Comparison of ENCODE assay signal across 17 cellular contexts in genomic region chr15:94177112-94177511, GRCh38. TPM values are rescaled to one million over a fixed set of nuclear protein-coding genes. Genes with fewer than 3 reads are reported as not detected.
DNase-seq lines count a peak whose midpoint lies in the region; ATAC-seq and TF ChIP-seq lines count a peak whose summit lies in the region.
"Had no signal": no experiment of that assay in that cellular context is flagged by ENCODE, and none has a peak within 500 bp of the region (broad histone marks: within the 10 kb centered on the region; RNA-seq: fewer than 3 reads in every experiment).

No MANE protein-coding gene starts in this region.

- H3K27me3 ChIP-seq in PC-3 (ENCODE audit: low read length) (no peaks in the 10 kb centered on the region), mammary epithelial cell (ENCODE audit: insufficient read depth, low read length) (no peaks in the 10 kb centered on the region), neutrophil (no peaks in the 10 kb centered on the region)
- H3K27me3 ChIP-seq: pancreas had no signal

- no peak overlapping the region for H3K4me3 Mint-ChIP-seq in activated naive CD4-positive, alpha-beta T cell treated with anti-CD3 and anti-CD28 coated beads, Interleukin-2, amount 50 U/mL, for 24 hours
- H3K4me3 Mint-ChIP-seq: activated CD4-positive, alpha-beta T cell treated with anti-CD3 and anti-CD28 coated beads, Interleukin-2, amount 10 ng/mL, durations not matched to agents 7 days and 5 days; GM23338 had no signal

- DNase-seq in activated naive CD4-positive, alpha-beta T cell treated with anti-CD3 and anti-CD28 coated beads, Interleukin-2, amount 50 U/mL, for 16 hours = no peak
- DNase-seq in PC-3 (peak; percentile 30), mammary epithelial cell (peak; percentile 66), omental fat pad (ENCODE audit: low spot score) (no peak), hippocampal formation (lab: John Stamatoyannopoulos, UW) (no peak)
- DNase-seq in stimulated activated CD4-positive, alpha-beta T cell treated with anti-CD3 and anti-CD28 coated beads, Interleukin-2, amount 100 ng/mL, for 48 hours = no peak
- DNase-seq: activated CD4-positive, alpha-beta T cell treated with anti-CD3 and anti-CD28 coated beads, Interleukin-2, amount 10 ng/mL, durations not matched to agents 7 days and 5 days; effector memory CD4-positive, alpha-beta T cell; NCI-H1694 treated with DMSO at 0.1 percent for 48 hours; NCI-H526; pancreas; RPMI8226 had no signal

- H3K9me3 ChIP-seq in PC-3 (ENCODE audit: low read length) = no peaks in the 10 kb centered on the region
- H3K9me3 ChIP-seq in mammary epithelial cell (replicated peaks; ENCODE audit: insufficient read depth, low read length) = no peaks in the 10 kb centered on the region
- no peaks in the 10 kb centered on the region for H3K9me3 ChIP-seq in neutrophil
- H3K9me3 ChIP-seq: pancreas had no signal

- no peaks in the 10 kb centered on the region for H3K79me2 ChIP-seq in PC-3 (ENCODE audit: low read length)
- no peaks in the 10 kb centered on the region for H3K79me2 ChIP-seq in mammary epithelial cell (ENCODE audit: insufficient read depth, low read length)

- H3K36me3 ChIP-seq in PC-3 (ENCODE audit: low read depth, low read length) (no peaks in the 10 kb centered on the region), mammary epithelial cell (ENCODE audit: insufficient read depth, low read length) (no peaks in the 10 kb centered on the region), neutrophil (no peaks in the 10 kb centered on the region)
- H3K36me3 ChIP-seq: pancreas had no signal

- H3K36me3 Mint-ChIP-seq in activated naive CD4-positive, alpha-beta T cell treated with anti-CD3 and anti-CD28 coated beads, Interleukin-2, amount 50 U/mL, for 24 hours = no peaks in the 10 kb centered on the region

- in situ Hi-C loops in mammary epithelial cell (cut with MboI; ENCODE audit: low sequenced_read_pairs in 2 of 2) = loop anchor here in 1 of 2 donors (10.0 kb wide), 1 partner anchor 58 kb away; the partner anchor contains the start of gene MCTP2

- H3K4me1 ChIP-seq in PC-3 (ENCODE audit: insufficient read depth, low read length) (0 out of 2 replicates have a peak, but pooled peaks cover 4% of the 10 kb centered on the region), mammary epithelial cell (ENCODE audit: insufficient read depth, low read length) (peaks cover 15% of the 10 kb centered on the region), neutrophil (ENCODE audit: control insufficient read depth in 1 of 2, insufficient read depth in 1 of 2, low read depth in 1 of 2, low read length in 1 of 2) (peaks cover 45 to 53% of the 10 kb centered on the region in 2 experiments)
- H3K4me1 ChIP-seq: pancreas had no signal

- H3F3A ChIP-seq in PC-3 (ENCODE audit: low read length, unreplicated experiment) = no peaks in the 10 kb centered on the region

- no peak overlapping the region for H2AFZ ChIP-seq in PC-3 (ENCODE audit: low read length)
- H2AFZ ChIP-seq in mammary epithelial cell (ENCODE audit: low read depth, low read length) = no peak overlapping the region
- H2AFZ ChIP-seq: GM23338 had no signal

- H3K27me3 Mint-ChIP-seq in activated naive CD4-positive, alpha-beta T cell treated with anti-CD3 and anti-CD28 coated beads, Interleukin-2, amount 50 U/mL, for 24 hours = peaks cover 2% of the 10 kb centered on the region

- peaks cover 16% of the 10 kb centered on the region for H3K4me1 Mint-ChIP-seq in activated naive CD4-positive, alpha-beta T cell treated with anti-CD3 and anti-CD28 coated beads, Interleukin-2, amount 50 U/mL, for 24 hours
- H3K4me1 Mint-ChIP-seq: GM23338 had no signal

- TF ChIP-seq CTCF in PC-3 (conservative IDR thresholded peaks at IDR 0.05; ENCODE audit: low read depth, low read length) (no peak), mammary epithelial cell (conservative IDR thresholded peaks at IDR 0.05 in 1 of 2, IDR thresholded peaks at IDR 0.05 in 1 of 2; ENCODE audit: extremely low read depth in 1 of 2, insufficient read depth in 1 of 2, low read depth in 1 of 2, low read length in 2 of 2) (no peak), neutrophil (IDR thresholded peaks at IDR 0.05) (no peak), omental fat pad (IDR thresholded peaks at IDR 0.05) (no peak)

- intact Hi-C loops in PC-3 (cut with micrococcal nuclease) (no loop called here), mammary epithelial cell (cut with micrococcal nuclease) (no loop called here)

- no peak overlapping the region for H3K4me3 ChIP-seq in PC-3 (ENCODE audit: low read length)
- no peak overlapping the region for H3K4me3 ChIP-seq in mammary epithelial cell (replicated peaks in 1 of 3; ENCODE audit: insufficient read depth in 1 of 3, low read depth in 2 of 3, low read length in 3 of 3)
- H3K4me3 ChIP-seq in neutrophil (ENCODE audit: low read depth in 1 of 2, low read length in 1 of 2) = no peak overlapping the region
- H3K4me3 ChIP-seq: GM23338, pancreas, smooth muscle cell had no signal

- BruUV-seq in PC-3 (replicated peaks; lab: Mats Ljungman, UMichigan) = no TSS peak
- no TSS peak for BruUV-seq in mammary epithelial cell (replicated peaks; lab: Mats Ljungman, UMichigan)

- dilution Hi-C loops in mammary epithelial cell (cut with HindIII; ENCODE audit: low sequenced_read_pairs) = no loop called here

- POLR2A ChIA-PET in PC-3 (lab: Charles Lee; ENCODE audit: unreplicated experiment) = no interaction called here

- H3K9me3 Mint-ChIP-seq in activated naive CD4-positive, alpha-beta T cell treated with anti-CD3 and anti-CD28 coated beads, Interleukin-2, amount 50 U/mL, for 24 hours = peaks cover 6% of the 10 kb centered on the region
- H3K9me3 Mint-ChIP-seq: GM23338 had no signal

- no peak overlapping the region for H3K9ac ChIP-seq in PC-3 (ENCODE audit: low read length)
- H3K9ac ChIP-seq in mammary epithelial cell (ENCODE audit: insufficient read depth, low read length) = no peak overlapping the region
- H3K9ac ChIP-seq: KMS-11 had no signal

- H3K9me2 ChIP-seq in PC-3 (replicated peaks; ENCODE audit: low read length) = no peaks in the 10 kb centered on the region

- H3K4me2 ChIP-seq in PC-3 (ENCODE audit: low read length) (no peak overlapping the region), mammary epithelial cell (ENCODE audit: insufficient read depth, low read depth, low read length) (no peak overlapping the region)
- H3K4me2 ChIP-seq: GM23338, KMS-11, smooth muscle cell had no signal

- WGBS in mammary epithelial cell (ENCODE audit: low coverage, missing lambda C conversion rate) = 37% methylated on average over 4 of the region's 4 CpGs

- ATAC-seq in PC-3 = no peak
- ATAC-seq in omental fat pad (ENCODE audit: low FRiP score) = no peak
- ATAC-seq: GM23338, pancreas had no signal

- CTCF ChIA-PET in PC-3 (lab: Charles Lee) = no interaction called here
- CTCF ChIA-PET in mammary epithelial cell (lab: Charles Lee; ENCODE audit: low non-redundant PET) = no interaction called here

- no peaks in the 10 kb centered on the region for H4K20me1 ChIP-seq in PC-3 (ENCODE audit: low read length)
- H4K20me1 ChIP-seq in mammary epithelial cell (ENCODE audit: insufficient read depth, low read length) = no peaks in the 10 kb centered on the region

- no peak overlapping the region for H3K27ac ChIP-seq in PC-3 (ENCODE audit: low read length)
- H3K27ac ChIP-seq in mammary epithelial cell (ENCODE audit: insufficient read depth, low read depth, low read length) = no peak overlapping the region
- peak overlapping the region; percentile 54 for H3K27ac ChIP-seq in neutrophil
- H3K27ac ChIP-seq: KMS-11, pancreas had no signal

- H3K27ac Mint-ChIP-seq in activated naive CD4-positive, alpha-beta T cell treated with anti-CD3 and anti-CD28 coated beads, Interleukin-2, amount 50 U/mL, for 24 hours = peak overlapping the region; percentile 4
- H3K27ac Mint-ChIP-seq: activated CD4-positive, alpha-beta T cell treated with anti-CD3 and anti-CD28 coated beads, Interleukin-2, amount 10 ng/mL, durations not matched to agents 7 days and 5 days; GM23338 had no signal

RNA-seq across cellular contexts. Expression of gene MCTP2, which starts 54.2 kb away (rescaled TPM):
- 6.2 and 9.8 TPM in 2 replicates for total RNA-seq in PC-3 (2014; rRNA removed)
- total RNA-seq in mammary epithelial cell = 10 to 100 TPM; 24.5 to 28.0 TPM
- polyA plus RNA-seq in mammary epithelial cell = 19.5 TPM
- 21.3 TPM for polyA minus RNA-seq in mammary epithelial cell
- 10 to 100 TPM; 24.6 to 78.1 (median 40.3) TPM for total RNA-seq in omental fat pad

Comparison
In these comparisons a context has a peak if more than half of its experiments do, and no peak if none do; other contexts are left out.
1. DNase-seq: peak in PC-3 (single experiment) and mammary epithelial cell (single experiment); none in activated naive CD4-positive, alpha-beta T cell treated with anti-CD3 and anti-CD28 coated beads, Interleukin-2, amount 50 U/mL, for 16 hours (single experiment), omental fat pad (single experiment), hippocampal formation (0 of 2) and stimulated activated CD4-positive, alpha-beta T cell treated with anti-CD3 and anti-CD28 coated beads, Interleukin-2, amount 100 ng/mL, for 48 hours (0 of 2).